Comparison of ENCODE assay signal across 8 cellular contexts in genomic region chr2:96869281-96869823, GRCh38. TPM values are rescaled to one million over a fixed set of nuclear protein-coding genes. Genes with fewer than 3 reads are reported as not detected.
A peak's percentile ranks its signal among the peaks of the same experiment; 100 is the strongest.
DNase-seq lines count a peak whose midpoint lies in the region; ATAC-seq and TF ChIP-seq lines count a peak whose summit lies in the region.

No MANE protein-coding gene starts in this region.

- peak overlapping the region; percentile 94 for H3K9ac ChIP-seq in skeletal muscle satellite cell (ENCODE audit: low read depth, low read length)

- intact Hi-C loops in activated naive CD4-positive, alpha-beta T cell treated with anti-CD3 and anti-CD28 coated beads for 36 hours (cut with micrococcal nuclease): no loop called here
- intact Hi-C loops in MCF 10A (cut with micrococcal nuclease): loop anchor here (2.0 kb wide), 1 partner anchor 47 kb away; no protein-coding TSS in a partner anchor

- H3K4me3 ChIP-seq in skeletal muscle satellite cell (ENCODE audit: low read length): peak overlapping the region; percentile 88

- H3K36me3 Mint-ChIP-seq in activated naive CD4-positive, alpha-beta T cell treated with anti-CD3 and anti-CD28 coated beads for 36 hours (ENCODE audit: low read depth): peaks cover 4% of the 10 kb centered on the region
- no peaks in the 10 kb centered on the region for H3K36me3 Mint-ChIP-seq in MCF 10A (ENCODE audit: insufficient read depth, unreplicated experiment)

- H3K4me1 ChIP-seq in skeletal muscle satellite cell (ENCODE audit: control insufficient read depth, insufficient read depth, low read length): peaks cover 41% of the 10 kb centered on the region

- DNase-seq in activated naive CD4-positive, alpha-beta T cell treated with anti-CD3 and anti-CD28 coated beads for 36 hours: peak; percentile 17
- DNase-seq in activated naive CD4-positive, alpha-beta T cell treated with Interleukin-2 at 50 U/mL for 16 hours: no peak
- peak; percentile 81 for DNase-seq in MCF 10A (ENCODE audit: unreplicated experiment)
- peak; percentile 81 for DNase-seq in iPS-NIHi11 (ENCODE audit: low spot score)

- peaks cover 34% of the 10 kb centered on the region for H3K36me3 ChIP-seq in skeletal muscle satellite cell (ENCODE audit: insufficient read depth, low read length)

- H3K9me3 Mint-ChIP-seq in activated naive CD4-positive, alpha-beta T cell treated with anti-CD3 and anti-CD28 coated beads for 36 hours: no peaks in the 10 kb centered on the region
- H3K9me3 Mint-ChIP-seq in MCF 10A (ENCODE audit: unreplicated experiment): no peaks in the 10 kb centered on the region

- TF ChIP-seq CTCF in LNCAP (IDR thresholded peaks at IDR 0.05) (peak; percentile 34), MCF 10A (IDR thresholded peaks at IDR 0.05; ENCODE audit: unreplicated experiment) (peak; percentile 14)

- BruUV-seq in MCF 10A (replicated peaks; lab: Mats Ljungman, UMichigan): no TSS peak

- ATAC-seq in HG02610 (IDR thresholded peaks at IDR 0.05; ENCODE audit: unreplicated experiment): no peak
- no peak for ATAC-seq in GM18873 (IDR thresholded peaks at IDR 0.05; ENCODE audit: low FRiP score, unreplicated experiment)

- H3K4me1 Mint-ChIP-seq in activated naive CD4-positive, alpha-beta T cell treated with anti-CD3 and anti-CD28 coated beads for 36 hours (ENCODE audit: low read depth): peaks cover 44% of the 10 kb centered on the region
- H3K4me1 Mint-ChIP-seq in MCF 10A (ENCODE audit: insufficient read depth, unreplicated experiment): peaks cover 5% of the 10 kb centered on the region

- CTCF ChIA-PET in activated naive CD4-positive, alpha-beta T cell treated with anti-CD3 and anti-CD28 coated beads for 36 hours (lab: Charles Lee): interaction anchor here (0.6 to 3.3 kb wide), 8 partner anchors 9 to 85 kb away, joined by 3 to 25 read pairs (median 4); partner anchors contain the start of gene ANKRD39
- CTCF ChIA-PET in MCF 10A (lab: Yijun Ruan, JAX): interaction anchor here (0.6 to 5.8 kb wide), 7 partner anchors 11 to 108 kb away, joined by 3 to 30 read pairs (median 5); partner anchors contain the start of gene ANKRD39

- H3K9me3 ChIP-seq in skeletal muscle satellite cell (replicated peaks; ENCODE audit: low read length): no peaks in the 10 kb centered on the region

- H3K27me3 ChIP-seq in skeletal muscle satellite cell (ENCODE audit: control insufficient read depth, insufficient read depth, low read length): no peaks in the 10 kb centered on the region

- H3K4me3 Mint-ChIP-seq in activated naive CD4-positive, alpha-beta T cell treated with anti-CD3 and anti-CD28 coated beads for 36 hours: peak overlapping the region; percentile 56
- H3K4me3 Mint-ChIP-seq in MCF 10A (ENCODE audit: unreplicated experiment): peak overlapping the region; percentile 78

- peaks cover 6% of the 10 kb centered on the region for H3K27me3 Mint-ChIP-seq in activated naive CD4-positive, alpha-beta T cell treated with anti-CD3 and anti-CD28 coated beads for 36 hours (ENCODE audit: low read depth)
- H3K27me3 Mint-ChIP-seq in MCF 10A (ENCODE audit: insufficient read depth, unreplicated experiment): no peaks in the 10 kb centered on the region

- peak overlapping the region; percentile 99 for H3K4me2 ChIP-seq in skeletal muscle satellite cell (ENCODE audit: low read length)

- no peak overlapping the region for H3K27ac Mint-ChIP-seq in activated naive CD4-positive, alpha-beta T cell treated with anti-CD3 and anti-CD28 coated beads for 36 hours
- no peak overlapping the region for H3K27ac Mint-ChIP-seq in MCF 10A (ENCODE audit: low read depth, unreplicated experiment)

- POLR2A ChIA-PET in MCF 10A (lab: Yijun Ruan, JAX): interaction anchor here (0.6 to 4.6 kb wide), 8 partner anchors 12 to 1780 kb away, joined by 3 to 53 read pairs (median 8); partner anchors contain the start of genes ANKRD36, ANKRD39, CNNM3 and CNNM4

RNA-seq across cellular contexts. Expression of gene SEMA4C, which starts 0.5 kb away (rescaled TPM):
- total RNA-seq in activated naive CD4-positive, alpha-beta T cell treated with anti-CD3 and anti-CD28 coated beads for 36 hours: 1 to 10 TPM; 7.7 to 8.5 TPM
- total RNA-seq in MCF 10A (2022): 16.3 and 22.6 TPM in 2 replicates
- total RNA-seq in skeletal muscle satellite cell (2012; rRNA removed): 13.2 and 20.8 TPM in 2 replicates

RNA-seq across cellular contexts. Expression of gene ANKRD39, which starts 11.5 kb away (rescaled TPM):
- 10 to 100 TPM; 25.0 to 27.3 TPM for total RNA-seq in activated naive CD4-positive, alpha-beta T cell treated with anti-CD3 and anti-CD28 coated beads for 36 hours
- 14.0 and 17.6 TPM in 2 replicates for total RNA-seq in MCF 10A (2022)
- total RNA-seq in skeletal muscle satellite cell (2012; rRNA removed): 10.9 and 12.5 TPM in 2 replicates

RNA-seq across cellular contexts. Expression of gene ANKRD23, which starts 25.5 kb away (rescaled TPM):
- total RNA-seq in activated naive CD4-positive, alpha-beta T cell treated with anti-CD3 and anti-CD28 coated beads for 36 hours: 1 to 10 TPM; 3.3 to 4.2 TPM
- total RNA-seq in MCF 10A (2022): 3.4 and 7.6 TPM in 2 replicates
- total RNA-seq in skeletal muscle satellite cell (2012; rRNA removed): 1.1 and 2.3 TPM in 2 replicates

RNA-seq across cellular contexts. Expression of gene CNNM3, which starts 53.3 kb away (rescaled TPM):
- total RNA-seq in activated naive CD4-positive, alpha-beta T cell treated with anti-CD3 and anti-CD28 coated beads for 36 hours: 10 to 100 TPM; 17.3 to 19.9 TPM
- 9.1 and 9.9 TPM in 2 replicates for total RNA-seq in MCF 10A (2022)
- 1.8 and 2.4 TPM in 2 replicates for total RNA-seq in skeletal muscle satellite cell (2012; rRNA removed)
